ENCODE assay signal across 8 cellular contexts in genomic region chr19:14116918-14117578, GRCh38. TPM values are rescaled to one million over a fixed set of nuclear protein-coding genes. Genes with fewer than 3 reads are reported as not detected.
DNase-seq lines count a peak whose midpoint lies in the region; FAIRE-seq and TF ChIP-seq lines count a peak whose summit lies in the region.

No MANE protein-coding gene starts in this region.

- peak overlapping the region; percentile 69 to 89 (median 88) for H3K27ac Mint-ChIP-seq in CD4-positive, alpha-beta memory T cell
- peak overlapping the region; percentile 65 for H3K27ac Mint-ChIP-seq in HFFc6

- peaks cover 0 to 2% (median 0%) of the 10 kb centered on the region in 8 donors for H3K9me3 Mint-ChIP-seq in CD4-positive, alpha-beta memory T cell
- no peaks in the 10 kb centered on the region for H3K9me3 Mint-ChIP-seq in HFFc6

- H3K4me3 Mint-ChIP-seq in CD4-positive, alpha-beta memory T cell, result peak overlapping the region; percentile 88 to 97 (median 91)
- peak overlapping the region; percentile 90 for H3K4me3 Mint-ChIP-seq in HFFc6

- 0 out of 2 replicates have a peak, but pooled peaks have one; percentile 9 for TF ChIP-seq CTCF in HFFc6 (IDR thresholded peaks at IDR 0.05)
- no peak for TF ChIP-seq CTCF in endothelial cell of umbilical vein (IDR thresholded peaks at IDR 0.05; ENCODE audit: extremely low read depth in 1 of 2, insufficient read depth in 1 of 2, low read depth in 1 of 2, low read length in 2 of 2)
- no peak for TF ChIP-seq CTCF in neural cell (IDR thresholded peaks at IDR 0.05; ENCODE audit: poor library complexity, severe bottlenecking)

- peaks cover 46% of the 10 kb centered on the region for H3K4me1 ChIP-seq in CD4-positive, alpha-beta memory T cell (ENCODE audit: insufficient read depth, low read length)
- peaks cover 25% of the 10 kb centered on the region for H3K4me1 ChIP-seq in endothelial cell of umbilical vein (ENCODE audit: control insufficient read depth, extremely low read depth, insufficient read depth, low read length)

- POLR2A ChIA-PET in CD4-positive, alpha-beta memory T cell (lab: Charles Lee; ENCODE audit: partially characterized antibody), result interaction anchor here (0.6 to 4.8 kb wide), 20 partner anchors 14 to 330 kb away, joined by 3 to 40 read pairs (median 3); partner anchors contain the start of genes ADGRE5, ASF1B, IL27RA and MISP3
- POLR2A ChIA-PET in endothelial cell of umbilical vein (lab: Charles Lee), result no interaction called here

- peak; percentile 4 for FAIRE-seq in endothelial cell of umbilical vein (lab: Jason Lieb, UNC)

- H4K20me1 ChIP-seq in endothelial cell of umbilical vein (replicated peaks; ENCODE audit: control insufficient read depth, extremely low read depth, insufficient read depth, low read length) (no peaks in the 10 kb centered on the region), neural cell (ENCODE audit: insufficient read depth) (no peaks in the 10 kb centered on the region)

- H3K9me2 ChIP-seq in neural cell (ENCODE audit: insufficient read depth, low read length), result no peaks in the 10 kb centered on the region

- no peak for TF ChIP-seq RAD21 in neural cell (conservative IDR thresholded peaks at IDR 0.05)

- H3K4me3 ChIP-seq in CD4-positive, alpha-beta memory T cell (ENCODE audit: low read length in 2 of 2), result peak overlapping the region; percentile 30 to 57
- H3K4me3 ChIP-seq in endothelial cell of umbilical vein (replicated peaks in 1 of 3; ENCODE audit: insufficient read depth in 1 of 3, low read depth in 1 of 3, low read length in 3 of 3), result peak overlapping the region; percentile 67 to 84 (median 80)
- H3K4me3 ChIP-seq in neural cell (ENCODE audit: low read length), result peak overlapping the region; percentile 81

- no peak for TF ChIP-seq EP300 in neural cell (conservative IDR thresholded peaks at IDR 0.05; ENCODE audit: poor library complexity, severe bottlenecking)

- no peaks in the 10 kb centered on the region for H3F3A ChIP-seq in neural cell (ENCODE audit: insufficient read depth, low read length, poor library complexity, severe bottlenecking)

- dilution Hi-C loops in endothelial cell of umbilical vein (cut with MboI; ENCODE audit: extremely low pct_ligation_motif_present, low sequenced_read_pairs), result no loop called here

- H3K4me2 ChIP-seq in endothelial cell of umbilical vein (ENCODE audit: insufficient read depth, low read length) (peak overlapping the region; percentile 82), neural cell (ENCODE audit: low read length) (peak overlapping the region; percentile 91)

- H3K9ac ChIP-seq in endothelial cell of umbilical vein (replicated peaks; ENCODE audit: extremely low read depth, insufficient read depth, low read length) (peak overlapping the region; percentile 51), neural cell (ENCODE audit: low read length) (peak overlapping the region; percentile 72)

- peaks cover 0 to 7% of the 10 kb centered on the region in 2 donors for H3K36me3 Mint-ChIP-seq in CD4-positive, alpha-beta memory T cell
- no peaks in the 10 kb centered on the region for H3K36me3 Mint-ChIP-seq in HFFc6 (ENCODE audit: low read depth)

- H2AFZ ChIP-seq in endothelial cell of umbilical vein (ENCODE audit: low read depth, low read length), result peak overlapping the region; percentile 10
- no peak overlapping the region for H2AFZ ChIP-seq in neural cell (ENCODE audit: low read depth, low read length)

- no peak for TF ChIP-seq POLR2A in endothelial cell of umbilical vein (IDR thresholded peaks at IDR 0.05; ENCODE audit: low read depth, low read length)

- peaks cover 30% of the 10 kb centered on the region for H3K79me2 ChIP-seq in endothelial cell of umbilical vein (ENCODE audit: control insufficient read depth, insufficient read depth, low read length)
- peaks cover 29% of the 10 kb centered on the region for H3K79me2 ChIP-seq in neural cell (replicated peaks; ENCODE audit: insufficient read depth, low read length)

- no peaks in the 10 kb centered on the region for H3K36me3 ChIP-seq in CD4-positive, alpha-beta memory T cell (ENCODE audit: insufficient read depth, low read length)
- H3K36me3 ChIP-seq in endothelial cell of umbilical vein (ENCODE audit: control insufficient read depth in 2 of 2, extremely low read depth in 1 of 2, insufficient read depth in 2 of 2, low read length in 2 of 2) (no peaks in the 10 kb centered on the region), neural cell (ENCODE audit: insufficient read depth, low read length) (no peaks in the 10 kb centered on the region)

- H3K27me3 Mint-ChIP-seq in CD4-positive, alpha-beta memory T cell, result no peaks in the 10 kb centered on the region
- 0 out of 2 replicates have a peak, but pooled peaks cover 1% of the 10 kb centered on the region for H3K27me3 Mint-ChIP-seq in HFFc6 (ENCODE audit: insufficient read depth)

- peak overlapping the region; percentile 44 for H3K27ac ChIP-seq in CD4-positive, alpha-beta memory T cell (ENCODE audit: low read depth, low read length)
- H3K27ac ChIP-seq in endothelial cell of umbilical vein (ENCODE audit: insufficient read depth, low read depth, low read length), result no peak overlapping the region
- peak overlapping the region; percentile 53 for H3K27ac ChIP-seq in neural cell (ENCODE audit: low read length)

- no TSS peak for BruUV-seq in endothelial cell of umbilical vein (replicated peaks; lab: Mats Ljungman, UMichigan)

- CTCF ChIA-PET in CD4-positive, alpha-beta memory T cell (lab: Charles Lee; ENCODE audit: partially characterized antibody), result interaction anchor here (1.0 kb wide), 1 partner anchor 20 kb away, joined by 3 read pairs; the partner anchor contains the start of gene ASF1B
- CTCF ChIA-PET in endothelial cell of umbilical vein (lab: Charles Lee), result interaction anchor here (1.1 to 4.8 kb wide), 4 partner anchors 13 to 27 kb away, joined by 3 to 27 read pairs (median 8); partner anchors contain the start of gene ASF1B

- peaks cover 23 to 55% (median 39%) of the 10 kb centered on the region in 4 donors for H3K4me1 Mint-ChIP-seq in CD4-positive, alpha-beta memory T cell
- H3K4me1 Mint-ChIP-seq in HFFc6 (ENCODE audit: low read depth), result peaks cover 48% of the 10 kb centered on the region

- intact Hi-C loops in CD4-positive, alpha-beta memory T cell (cut with micrococcal nuclease), result loop anchor here (1.0 to 2.0 kb wide), 3 partner anchors 27 to 236 kb away; partner anchors contain the start of gene SAMD1
- intact Hi-C loops in endothelial cell of umbilical vein (cut with micrococcal nuclease), result loop anchor here (1.0 to 2.0 kb wide), 3 partner anchors 26 to 237 kb away; partner anchors contain the start of gene SAMD1

- no peaks in the 10 kb centered on the region for H3K27me3 ChIP-seq in CD4-positive, alpha-beta memory T cell (ENCODE audit: insufficient read depth, low read length)
- H3K27me3 ChIP-seq in endothelial cell of umbilical vein (ENCODE audit: control insufficient read depth in 2 of 2, insufficient read depth in 2 of 2, low read length in 2 of 2), result no peaks in the 10 kb centered on the region
- H3K27me3 ChIP-seq in neural cell (ENCODE audit: insufficient read depth, low read depth, low read length), result no peaks in the 10 kb centered on the region

- H3K9me3 ChIP-seq in CD4-positive, alpha-beta memory T cell (ENCODE audit: control insufficient read depth in 1 of 2, low read length in 2 of 2), result no peaks in the 10 kb centered on the region
- no peaks in the 10 kb centered on the region for H3K9me3 ChIP-seq in endothelial cell of umbilical vein (replicated peaks; ENCODE audit: control insufficient read depth, insufficient read depth, low read length)
- no peaks in the 10 kb centered on the region for H3K9me3 ChIP-seq in neural cell (ENCODE audit: low read length)

- DNase-seq in CD4-positive, alpha-beta memory T cell, result peak in 2 of 5 donors; percentile 14 to 51
- DNase-seq in HFFc6, result no peak
- DNase-seq in T-helper 9 cell, result peak; percentile 9
- no peak for DNase-seq in endothelial cell of umbilical vein (ENCODE audit: low read depth, low spot score)
- DNase-seq in DMS153 treated with DMSO at 0.1 percent for 48 hours (lab: John Stamatoyannopoulos, UW; ENCODE audit: unreplicated experiment), result no peak
- DNase-seq in NK-92 treated with Interleukin-12 subunit alpha and Interleukin-12 subunit beta, amount 100 ng/mL, for 24 hours (lab: John Stamatoyannopoulos, UW), result no peak
- no peak for DNase-seq in HK-2 (ENCODE audit: unreplicated experiment)

- H3K9me1 ChIP-seq in endothelial cell of umbilical vein (replicated peaks; ENCODE audit: control insufficient read depth, extremely low read depth, insufficient read depth, low read length), result no peaks in the 10 kb centered on the region

RNA-seq across cellular contexts. Expression of gene PRKACA, which starts 0.5 kb away (rescaled TPM):
- total RNA-seq in CD4-positive, alpha-beta memory T cell, result 10 to 100 TPM; 48.9 to 51.7 TPM
- 1 to 10 TPM in 1 of 2 donors, under 1 TPM in 1; 0.42 to 2.2 TPM for polyA plus RNA-seq in CD4-positive, alpha-beta memory T cell
- 100 to 1,000 TPM; 137 to 170 (median 149) TPM for total RNA-seq in HFFc6 (2021; fragmentation: NEBNext Ultra II Directional; extraction: Animal tissue kit (Norgen Biotek cat#: 25700))
- total RNA-seq in endothelial cell of umbilical vein, result 97.5 and 110 TPM in 2 replicates
- polyA plus RNA-seq in endothelial cell of umbilical vein (29.9 and 44.2 TPM in 2 replicates), neural cell (11.7 and 28.1 TPM in 2 replicates)
- polyA plus RNA-seq in endothelial cell of umbilical vein (2011; cell fraction: cytosol; rRNA removed), result 59.3 and 67.5 TPM in 2 replicates
- 33.2 and 33.7 TPM in 2 replicates for polyA plus RNA-seq in endothelial cell of umbilical vein (2011; cell fraction: nucleus; rRNA removed)
- 83.5 and 89.6 TPM in 2 replicates for polyA plus RNA-seq in endothelial cell of umbilical vein (2012)
- polyA minus RNA-seq in endothelial cell of umbilical vein (48.3 and 48.5 TPM in 2 replicates), neural cell (40.2 and 45.8 TPM in 2 replicates)
- polyA minus RNA-seq in endothelial cell of umbilical vein (2011; cell fraction: cytosol; rRNA and poly(A)+ RNA removed), result 25.4 TPM
- 16.0 and 18.2 TPM in 2 replicates for polyA minus RNA-seq in endothelial cell of umbilical vein (2011; cell fraction: nucleus; rRNA and poly(A)+ RNA removed)

RNA-seq across cellular contexts. Expression of gene ASF1B, which starts 19.3 kb away (rescaled TPM):
- 1 to 10 TPM; 2.3 to 3.0 TPM for total RNA-seq in CD4-positive, alpha-beta memory T cell
- 1 to 10 TPM; 1.8 to 3.0 TPM for polyA plus RNA-seq in CD4-positive, alpha-beta memory T cell
- total RNA-seq in HFFc6 (2021; fragmentation: NEBNext Ultra II Directional; extraction: Animal tissue kit (Norgen Biotek cat#: 25700)), result 10 to 100 TPM; 11.0 to 22.8 (median 18.6) TPM
- total RNA-seq in endothelial cell of umbilical vein, result 37.1 and 39.1 TPM in 2 replicates
- polyA plus RNA-seq in endothelial cell of umbilical vein (36.6 and 42.4 TPM in 2 replicates), neural cell (0.32 and 0.34 TPM in 2 replicates)
- 36.8 and 38.5 TPM in 2 replicates for polyA plus RNA-seq in endothelial cell of umbilical vein (2011; cell fraction: cytosol; rRNA removed)
- 14.1 and 14.4 TPM in 2 replicates for polyA plus RNA-seq in endothelial cell of umbilical vein (2011; cell fraction: nucleus; rRNA removed)
- 18.8 and 25.4 TPM in 2 replicates for polyA plus RNA-seq in endothelial cell of umbilical vein (2012)
- polyA minus RNA-seq in endothelial cell of umbilical vein (16.8 and 18.4 TPM in 2 replicates), neural cell (not detected in 2 replicates)
- 183 TPM for polyA minus RNA-seq in endothelial cell of umbilical vein (2011; cell fraction: cytosol; rRNA and poly(A)+ RNA removed)
- 4.8 and 6.0 TPM in 2 replicates for polyA minus RNA-seq in endothelial cell of umbilical vein (2011; cell fraction: nucleus; rRNA and poly(A)+ RNA removed)

RNA-seq across cellular contexts. Expression of gene SAMD1, which starts 26.5 kb away (rescaled TPM):
- 10 to 100 TPM; 36.7 to 43.3 TPM for total RNA-seq in CD4-positive, alpha-beta memory T cell
- 1 to 10 TPM in 1 of 2 donors, under 1 TPM in 1; 0.16 to 2.4 TPM for polyA plus RNA-seq in CD4-positive, alpha-beta memory T cell
- total RNA-seq in HFFc6 (2021; fragmentation: NEBNext Ultra II Directional; extraction: Animal tissue kit (Norgen Biotek cat#: 25700)), result 10 to 100 TPM; 33.0 to 48.6 (median 35.9) TPM
- 35.2 and 35.9 TPM in 2 replicates for total RNA-seq in endothelial cell of umbilical vein
- polyA plus RNA-seq in endothelial cell of umbilical vein, result 13.8 and 14.1 TPM in 2 replicates
- polyA plus RNA-seq in endothelial cell of umbilical vein (2011; cell fraction: cytosol; rRNA removed), result 11.0 and 14.1 TPM in 2 replicates
- 21.4 and 22.8 TPM in 2 replicates for polyA plus RNA-seq in endothelial cell of umbilical vein (2011; cell fraction: nucleus; rRNA removed)
- 18.1 and 27.6 TPM in 2 replicates for polyA plus RNA-seq in endothelial cell of umbilical vein (2012)
- 6.2 and 7.8 TPM in 2 replicates for polyA minus RNA-seq in endothelial cell of umbilical vein
- 39.2 TPM for polyA minus RNA-seq in endothelial cell of umbilical vein (2011; cell fraction: cytosol; rRNA and poly(A)+ RNA removed)
- polyA minus RNA-seq in endothelial cell of umbilical vein (2011; cell fraction: nucleus; rRNA and poly(A)+ RNA removed), result 1.5 and 4.2 TPM in 2 replicates
- polyA plus RNA-seq in neural cell, result 32.4 and 38.1 TPM in 2 replicates
- 41.6 and 47.7 TPM in 2 replicates for polyA minus RNA-seq in neural cell

RNA-seq across cellular contexts. Expression of gene C19orf67, which starts 31.5 kb away (rescaled TPM):
- under 1 TPM in 1 of 2 experiments, not detected in 1; 0.55 TPM for total RNA-seq in CD4-positive, alpha-beta memory T cell
- polyA plus RNA-seq in CD4-positive, alpha-beta memory T cell, result not detected
- not detected for total RNA-seq in HFFc6 (2021; fragmentation: NEBNext Ultra II Directional; extraction: Animal tissue kit (Norgen Biotek cat#: 25700))
- 0.55 TPM in 1 of 2 replicates, not detected in the other for total RNA-seq in endothelial cell of umbilical vein
- polyA plus RNA-seq in endothelial cell of umbilical vein (not detected in 2 replicates), neural cell (not detected in 2 replicates)
- polyA plus RNA-seq in endothelial cell of umbilical vein (2011; cell fraction: cytosol; rRNA removed), result not detected in 2 replicates
- polyA plus RNA-seq in endothelial cell of umbilical vein (2011; cell fraction: nucleus; rRNA removed), result not detected in 2 replicates
- polyA plus RNA-seq in endothelial cell of umbilical vein (2012), result not detected in 2 replicates
- polyA minus RNA-seq in endothelial cell of umbilical vein (0.40 TPM in 1 of 2 replicates, not detected in the other), neural cell (1.3 TPM in 1 of 2 replicates, not detected in the other)
- not detected for polyA minus RNA-seq in endothelial cell of umbilical vein (2011; cell fraction: cytosol; rRNA and poly(A)+ RNA removed)
- not detected in 2 replicates for polyA minus RNA-seq in endothelial cell of umbilical vein (2011; cell fraction: nucleus; rRNA and poly(A)+ RNA removed)

RNA-seq across cellular contexts. Expression of gene MISP3, which starts 44.5 kb away (rescaled TPM):
- 1 to 10 TPM; 1.3 to 1.6 TPM for total RNA-seq in CD4-positive, alpha-beta memory T cell
- polyA plus RNA-seq in CD4-positive, alpha-beta memory T cell, result 1 to 10 TPM in 1 of 2 donors, under 1 TPM in 1; 0.68 to 1.1 TPM
- total RNA-seq in HFFc6 (2021; fragmentation: NEBNext Ultra II Directional; extraction: Animal tissue kit (Norgen Biotek cat#: 25700)), result 1 to 10 TPM in 2 of 6 experiments, under 1 TPM in 4; 0.62 to 1.2 (median 0.88) TPM
- total RNA-seq in endothelial cell of umbilical vein, result 0.31 TPM in 1 of 2 replicates, not detected in the other
- polyA plus RNA-seq in endothelial cell of umbilical vein (0.25 and 0.26 TPM in 2 replicates), neural cell (3.7 and 8.2 TPM in 2 replicates)
- polyA plus RNA-seq in endothelial cell of umbilical vein (2011; cell fraction: cytosol; rRNA removed), result 0.13 and 0.41 TPM in 2 replicates
- 0.13 and 0.14 TPM in 2 replicates for polyA plus RNA-seq in endothelial cell of umbilical vein (2011; cell fraction: nucleus; rRNA removed)
- polyA plus RNA-seq in endothelial cell of umbilical vein (2012), result 0.39 and 0.68 TPM in 2 replicates
- polyA minus RNA-seq in endothelial cell of umbilical vein (0.11 and 0.19 TPM in 2 replicates), neural cell (2.2 and 2.4 TPM in 2 replicates)
- polyA minus RNA-seq in endothelial cell of umbilical vein (2011; cell fraction: cytosol; rRNA and poly(A)+ RNA removed), result not detected
- polyA minus RNA-seq in endothelial cell of umbilical vein (2011; cell fraction: nucleus; rRNA and poly(A)+ RNA removed), result not detected in 2 replicates
